Comparison of ENCODE assay signal across 9 cellular contexts in genomic region chr15:40793216-40793989, GRCh38. TPM values are rescaled to one million over a fixed set of nuclear protein-coding genes. Genes with fewer than 3 reads are reported as not detected.
DNase-seq lines count a peak whose midpoint lies in the region; ATAC-seq and TF ChIP-seq lines count a peak whose summit lies in the region.
"Had no signal": no experiment of that assay in that cellular context is flagged by ENCODE, and none has a peak within 500 bp of the region (broad histone marks: within the 10 kb centered on the region; RNA-seq: fewer than 3 reads in every experiment).

No MANE protein-coding gene starts in this region.

- H3K4me1 Mint-ChIP-seq in GM23338, result peaks cover 42% of the 10 kb centered on the region
- H3K4me1 Mint-ChIP-seq in activated naive CD8-positive, alpha-beta T cell treated with anti-CD3 and anti-CD28 coated beads, Interleukin-2, amount 50 U/mL, for 24 hours, result peaks cover 35% of the 10 kb centered on the region

- DNase-seq in GM23338 (ENCODE audit: low spot score) (no peak), left lobe of liver (ENCODE audit: low spot score) (peak; percentile 90), NK-92 (lab: John Stamatoyannopoulos, UW; ENCODE audit: unreplicated experiment) (no peak)
- DNase-seq in activated naive CD8-positive, alpha-beta T cell treated with anti-CD3 and anti-CD28 coated beads, Interleukin-2, amount 50 U/mL, for 24 hours, result no peak
- DNase-seq in activated effector memory CD4-positive, alpha-beta T cell treated with Interleukin-2 at 50 U/mL for 16 hours, result no peak

- peak overlapping the region; percentile 65 for H3K27ac Mint-ChIP-seq in GM23338
- peak overlapping the region; percentile 12 for H3K27ac Mint-ChIP-seq in activated naive CD8-positive, alpha-beta T cell treated with anti-CD3 and anti-CD28 coated beads, Interleukin-2, amount 50 U/mL, for 24 hours

- H3K36me3 Mint-ChIP-seq in GM23338 (ENCODE audit: low read depth), result peaks cover 12% of the 10 kb centered on the region; the same call in 2 of the 3 replicates
- H3K36me3 Mint-ChIP-seq in activated naive CD8-positive, alpha-beta T cell treated with anti-CD3 and anti-CD28 coated beads, Interleukin-2, amount 50 U/mL, for 24 hours (ENCODE audit: low read depth), result peaks cover 18% of the 10 kb centered on the region

- H3K4me3 ChIP-seq in ACC112 (ENCODE audit: low read depth, low read length) (peak overlapping the region; percentile 22), GM23338 (no peak overlapping the region)
- H3K4me3 ChIP-seq: thoracic aorta had no signal

- H3K79me2 ChIP-seq in ACC112 (ENCODE audit: control insufficient read depth, insufficient read depth, low read length, unreplicated experiment) (peaks cover 34% of the 10 kb centered on the region), GM23338 (replicated peaks; ENCODE audit: insufficient read depth) (peaks cover 43% of the 10 kb centered on the region)

- H2AFZ ChIP-seq in ACC112 (ENCODE audit: low read length, unreplicated experiment) (no peak overlapping the region), GM23338 (no peak overlapping the region)

- no peaks in the 10 kb centered on the region for H3K9me2 ChIP-seq in GM23338 (ENCODE audit: insufficient read depth)

- H3K27me3 Mint-ChIP-seq in GM23338 (ENCODE audit: insufficient read depth, low read depth, poor library complexity), result peaks cover 9% of the 10 kb centered on the region
- H3K27me3 Mint-ChIP-seq in activated naive CD8-positive, alpha-beta T cell treated with anti-CD3 and anti-CD28 coated beads, Interleukin-2, amount 50 U/mL, for 24 hours, result no peaks in the 10 kb centered on the region

- 0 out of 2 replicates have a peak, but pooled peaks cover 3% of the 10 kb centered on the region for H3K36me3 ChIP-seq in ACC112 (ENCODE audit: insufficient read depth, low read length)
- no peaks in the 10 kb centered on the region for H3K36me3 ChIP-seq in GM23338 (ENCODE audit: insufficient read depth)
- H3K36me3 ChIP-seq: thoracic aorta had no signal

- H3K27ac ChIP-seq in ACC112 (ENCODE audit: low read depth, low read length) (peak overlapping the region; percentile 78), GM23338 (ENCODE audit: low read depth) (no peak overlapping the region)
- H3K27ac ChIP-seq: thoracic aorta had no signal

- peaks cover 19% of the 10 kb centered on the region for H3K4me1 ChIP-seq in ACC112 (ENCODE audit: control insufficient read depth, insufficient read depth, low read length, unreplicated experiment)
- peaks cover 47% of the 10 kb centered on the region for H3K4me1 ChIP-seq in GM23338 (ENCODE audit: insufficient read depth)

- TF ChIP-seq CTCF in GM23338 (conservative IDR thresholded peaks at IDR 0.05; ENCODE audit: low read depth in 2 of 2), result no peak

- no peaks in the 10 kb centered on the region for H3K9me3 Mint-ChIP-seq in GM23338
- no peaks in the 10 kb centered on the region for H3K9me3 Mint-ChIP-seq in activated naive CD8-positive, alpha-beta T cell treated with anti-CD3 and anti-CD28 coated beads, Interleukin-2, amount 50 U/mL, for 24 hours

- no peaks in the 10 kb centered on the region for H3K27me3 ChIP-seq in ACC112 (ENCODE audit: insufficient read depth, low read length)
- H3K27me3 ChIP-seq in GM23338 (ENCODE audit: insufficient read depth), result no peaks in the 10 kb centered on the region

- H3K4me3 Mint-ChIP-seq in GM23338, result no peak overlapping the region
- H3K4me3 Mint-ChIP-seq in activated naive CD8-positive, alpha-beta T cell treated with anti-CD3 and anti-CD28 coated beads, Interleukin-2, amount 50 U/mL, for 24 hours, result no peak overlapping the region

- 0 out of 2 replicates have a peak, but pooled peaks cover 3% of the 10 kb centered on the region for H4K20me1 ChIP-seq in GM23338 (replicated peaks; ENCODE audit: insufficient read depth)

- 0 out of 2 replicates have a peak, but pooled peaks cover 4% of the 10 kb centered on the region for H3F3A ChIP-seq in GM23338 (replicated peaks; ENCODE audit: low read depth)

- ATAC-seq in GM23338 (no peak), left lobe of liver (peak; percentile 90), HG03439 (IDR thresholded peaks at IDR 0.05; ENCODE audit: unreplicated experiment) (no peak), GM21381 (IDR thresholded peaks at IDR 0.05; ENCODE audit: unreplicated experiment) (no peak)
- ATAC-seq in activated naive CD8-positive, alpha-beta T cell treated with anti-CD3 and anti-CD28 coated beads, Interleukin-2, amount 50 U/mL, for 24 hours, result peak; percentile 51

- H3K4me2 ChIP-seq in GM23338, result no peak overlapping the region

TF ChIP-seq in GM23338, 12 proteins besides CTCF, POLR2A, EP300 and RAD21:
- TF ChIP-seq ZNF114 (CRISPR knock-in tag; IDR thresholded peaks at IDR 0.05) (no peak), NANOG (IDR thresholded peaks at IDR 0.05; ENCODE audit: borderline replicate concordance) (no peak), JUNB (IDR thresholded peaks at IDR 0.05; ENCODE audit: unreplicated experiment) (no peak)
- TF ChIP-seq, protein P1, sequence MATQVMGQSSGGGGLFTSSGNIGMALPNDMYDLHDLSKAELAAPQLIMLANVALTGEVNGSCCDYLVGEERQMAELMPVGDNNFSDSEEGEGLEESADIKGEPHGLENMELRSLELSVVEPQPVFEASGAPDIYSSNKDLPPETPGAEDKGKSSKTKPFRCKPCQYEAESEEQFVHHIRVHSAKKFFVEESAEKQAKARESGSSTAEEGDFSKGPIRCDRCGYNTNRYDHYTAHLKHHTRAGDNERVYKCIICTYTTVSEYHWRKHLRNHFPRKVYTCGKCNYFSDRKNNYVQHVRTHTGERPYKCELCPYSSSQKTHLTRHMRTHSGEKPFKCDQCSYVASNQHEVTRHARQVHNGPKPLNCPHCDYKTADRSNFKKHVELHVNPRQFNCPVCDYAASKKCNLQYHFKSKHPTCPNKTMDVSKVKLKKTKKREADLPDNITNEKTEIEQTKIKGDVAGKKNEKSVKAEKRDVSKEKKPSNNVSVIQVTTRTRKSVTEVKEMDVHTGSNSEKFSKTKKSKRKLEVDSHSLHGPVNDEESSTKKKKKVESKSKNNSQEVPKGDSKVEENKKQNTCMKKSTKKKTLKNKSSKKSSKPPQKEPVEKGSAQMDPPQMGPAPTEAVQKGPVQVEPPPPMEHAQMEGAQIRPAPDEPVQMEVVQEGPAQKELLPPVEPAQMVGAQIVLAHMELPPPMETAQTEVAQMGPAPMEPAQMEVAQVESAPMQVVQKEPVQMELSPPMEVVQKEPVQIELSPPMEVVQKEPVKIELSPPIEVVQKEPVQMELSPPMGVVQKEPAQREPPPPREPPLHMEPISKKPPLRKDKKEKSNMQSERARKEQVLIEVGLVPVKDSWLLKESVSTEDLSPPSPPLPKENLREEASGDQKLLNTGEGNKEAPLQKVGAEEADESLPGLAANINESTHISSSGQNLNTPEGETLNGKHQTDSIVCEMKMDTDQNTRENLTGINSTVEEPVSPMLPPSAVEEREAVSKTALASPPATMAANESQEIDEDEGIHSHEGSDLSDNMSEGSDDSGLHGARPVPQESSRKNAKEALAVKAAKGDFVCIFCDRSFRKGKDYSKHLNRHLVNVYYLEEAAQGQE (IDR thresholded peaks at IDR 0.05; ENCODE audit: unreplicated experiment), result no peak

RNA-seq across cellular contexts. Expression of gene ZFYVE19, which starts 13.5 kb away (rescaled TPM):
- 22.7 and 23.5 TPM in 2 replicates for total RNA-seq in GM23338 (2014; rRNA removed; shearing (Covaris generic))
- 8.5 and 9.8 TPM in 2 replicates for polyA plus RNA-seq in GM23338 (2016; fragmentation: Nextera tagmentation; extraction: Ambion mirVana)
- 19.9 TPM for total RNA-seq in left lobe of liver

RNA-seq across cellular contexts. Expression of gene DNAJC17, which starts 13.9 kb away (rescaled TPM):
- 23.0 and 35.0 TPM in 2 replicates for total RNA-seq in GM23338 (2014; rRNA removed; shearing (Covaris generic))
- polyA plus RNA-seq in GM23338 (2016; fragmentation: Nextera tagmentation; extraction: Ambion mirVana), result 77.6 and 81.6 TPM in 2 replicates
- 31.3 TPM for total RNA-seq in left lobe of liver

RNA-seq across cellular contexts. Expression of gene C15orf62, which starts 23.6 kb away (rescaled TPM):
- 0.08 and 0.80 TPM in 2 replicates for total RNA-seq in GM23338 (2014; rRNA removed; shearing (Covaris generic))
- 0.16 and 0.68 TPM in 2 replicates for polyA plus RNA-seq in GM23338 (2016; fragmentation: Nextera tagmentation; extraction: Ambion mirVana)
- 1.0 TPM for total RNA-seq in left lobe of liver

RNA-seq across cellular contexts. Expression of gene GCHFR, which starts 29.5 kb away (rescaled TPM):
- 44.2 and 45.4 TPM in 2 replicates for total RNA-seq in GM23338 (2014; rRNA removed; shearing (Covaris generic))
- 38.9 and 40.2 TPM in 2 replicates for polyA plus RNA-seq in GM23338 (2016; fragmentation: Nextera tagmentation; extraction: Ambion mirVana)
- 106 TPM for total RNA-seq in left lobe of liver

RNA-seq across cellular contexts. Expression of gene PPP1R14D, which starts 35.1 kb away (rescaled TPM):
- total RNA-seq in GM23338 (2014; rRNA removed; shearing (Covaris generic)), result not detected in 2 replicates
- not detected in 2 replicates for polyA plus RNA-seq in GM23338 (2016; fragmentation: Nextera tagmentation; extraction: Ambion mirVana)
- total RNA-seq in left lobe of liver, result not detected
- total RNA-seq: thoracic aorta had no signal

Comparison
In these comparisons a context has a peak if more than half of its experiments do, and no peak if none do; other contexts are left out.
1. ATAC-seq: peak in activated naive CD8-positive, alpha-beta T cell treated with anti-CD3 and anti-CD28 coated beads, Interleukin-2, amount 50 U/mL, for 24 hours (single experiment) and left lobe of liver (single experiment); none in GM23338 (single experiment), HG03439 (single experiment) and GM21381 (single experiment).